Comparison of ENCODE assay signal across 8 cellular contexts in the genomic region with DNA sequence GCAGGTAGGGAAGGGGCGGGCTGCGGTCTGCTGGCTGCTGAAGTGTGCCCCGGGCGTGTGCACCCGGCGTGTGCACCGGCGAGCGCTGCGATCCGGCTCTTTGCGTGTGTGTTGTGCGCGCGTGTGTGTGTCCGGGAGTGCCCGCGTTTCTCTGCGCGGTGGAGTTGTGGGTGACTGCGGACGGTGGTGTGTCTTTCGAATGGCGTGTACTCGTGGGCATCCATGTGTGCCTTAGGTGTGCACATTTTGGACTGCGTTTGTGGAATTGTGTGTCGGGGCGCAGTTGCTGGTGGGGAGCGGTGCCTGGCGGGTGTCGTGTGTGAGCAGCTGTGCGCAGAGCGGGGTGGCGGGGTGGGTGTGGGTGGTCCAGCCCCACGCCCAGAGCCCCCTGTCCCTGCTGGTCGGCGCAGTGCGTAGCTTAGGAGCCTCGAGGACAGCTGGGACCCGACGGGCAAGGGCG. TPM values are rescaled to one million over a fixed set of nuclear protein-coding genes. Genes with fewer than 3 reads are reported as not detected.
DNase-seq lines count a peak whose midpoint lies in the region; ATAC-seq and TF ChIP-seq lines count a peak whose summit lies in the region.

No MANE protein-coding gene starts in this region.

- WGBS in SK-N-SH (ENCODE audit: low lambda C conversion rate) = 2% methylated on average over 23 of the region's 42 CpGs

- H3K27me3 ChIP-seq in Caco-2 (replicated peaks; ENCODE audit: control insufficient read depth, insufficient read depth, low read length) (no peaks in the 10 kb centered on the region), SK-N-SH (ENCODE audit: insufficient read depth) (no peaks in the 10 kb centered on the region)
- no peaks in the 10 kb centered on the region for H3K27me3 ChIP-seq in naive thymus-derived CD4-positive, alpha-beta T cell (ENCODE audit: control insufficient read depth in 2 of 2, insufficient read depth in 2 of 2, low read length in 2 of 2)

- intact Hi-C loops in Caco-2 (cut with micrococcal nuclease; ENCODE audit: unreplicated experiment) = loop anchor here (1.0 to 10.0 kb wide), 3 partner anchors 19 to 132 kb away; no protein-coding TSS in a partner anchor
- intact Hi-C loops in naive thymus-derived CD4-positive, alpha-beta T cell (cut with micrococcal nuclease) = loop anchor here (2.0 to 10.0 kb wide), 10 partner anchors 32 to 880 kb away; a partner anchor contains a TSS

- no TSS peak for BruUV-seq in Caco-2 (replicated peaks; lab: Mats Ljungman, UMichigan)

- H3K36me3 ChIP-seq in Caco-2 (ENCODE audit: control insufficient read depth, insufficient read depth, low read length) = no peaks in the 10 kb centered on the region
- no peaks in the 10 kb centered on the region for H3K36me3 ChIP-seq in SK-N-SH (replicated peaks in 1 of 2; ENCODE audit: control insufficient read depth in 1 of 2, insufficient read depth in 2 of 2, low read length in 1 of 2)
- H3K36me3 ChIP-seq in naive thymus-derived CD4-positive, alpha-beta T cell (ENCODE audit: control insufficient read depth in 2 of 3, insufficient read depth in 3 of 3, low read length in 3 of 3) = no peaks in the 10 kb centered on the region

- TF ChIP-seq RAD21 in SK-N-SH (IDR thresholded peaks at IDR 0.05; ENCODE audit: low read length) = no peak

- peak overlapping the region; percentile 98 for H3K4me2 ChIP-seq in SK-N-SH

- DNase-seq in Caco-2 = no peak
- no peak for DNase-seq in SK-N-SH
- DNase-seq in effector memory CD8-positive, alpha-beta T cell = peak in 2 of 3 experiments; percentile 8 to 20
- peak in 3 of 9 donors; percentile 14 to 40 (median 27) for DNase-seq in naive thymus-derived CD4-positive, alpha-beta T cell
- no peak for DNase-seq in GM19238 (ENCODE audit: insufficient read length, low spot score)
- DNase-seq in HuH-7 (ENCODE audit: low spot score) = no peak
- DNase-seq in CD1c-positive myeloid dendritic cell (ENCODE audit: extremely low spot score) = no peak

- H3K9me2 ChIP-seq in SK-N-SH = no peaks in the 10 kb centered on the region

- TF ChIP-seq EP300 in SK-N-SH (IDR thresholded peaks at IDR 0.05; ENCODE audit: borderline replicate concordance in 1 of 2, low read depth in 1 of 2, low read length in 1 of 2) = no peak

- H3K9me3 ChIP-seq in Caco-2 = no peaks in the 10 kb centered on the region
- H3K9me3 ChIP-seq in SK-N-SH = no peaks in the 10 kb centered on the region
- H3K9me3 ChIP-seq in naive thymus-derived CD4-positive, alpha-beta T cell (ENCODE audit: control insufficient read depth in 2 of 3, low read length in 3 of 3) = no peaks in the 10 kb centered on the region

- peaks cover 23% of the 10 kb centered on the region for H3K4me1 ChIP-seq in Caco-2
- peaks cover 7 to 56% of the 10 kb centered on the region in 2 experiments for H3K4me1 ChIP-seq in SK-N-SH (ENCODE audit: control insufficient read depth in 1 of 2, insufficient read depth in 2 of 2, low read depth in 1 of 2, low read length in 1 of 2)
- peaks cover 42 to 57% of the 10 kb centered on the region in 2 donors for H3K4me1 ChIP-seq in naive thymus-derived CD4-positive, alpha-beta T cell (ENCODE audit: control insufficient read depth in 2 of 2, insufficient read depth in 2 of 2, low read length in 2 of 2)

- peaks cover 35% of the 10 kb centered on the region for H3K79me2 ChIP-seq in SK-N-SH (ENCODE audit: insufficient read depth)

- H3K9me3 Mint-ChIP-seq in Caco-2 (ENCODE audit: unreplicated experiment) = peaks cover 8% of the 10 kb centered on the region
- H3K9me3 Mint-ChIP-seq in effector memory CD8-positive, alpha-beta T cell = no peaks in the 10 kb centered on the region
- peaks cover 0 to 2% (median 0%) of the 10 kb centered on the region in 11 donors for H3K9me3 Mint-ChIP-seq in naive thymus-derived CD4-positive, alpha-beta T cell

- peaks cover 26% of the 10 kb centered on the region for H4K20me1 ChIP-seq in SK-N-SH (ENCODE audit: insufficient read depth)

- peak overlapping the region; percentile 15 to 80; a peak in 3 of 4 replicates for H3K27ac ChIP-seq in SK-N-SH (ENCODE audit: low read depth in 2 of 2, low read length in 1 of 2)
- H3K27ac ChIP-seq in naive thymus-derived CD4-positive, alpha-beta T cell (ENCODE audit: low read depth, low read length) = peak overlapping the region; percentile 78

- peak overlapping the region; percentile 94 for H3K4me3 Mint-ChIP-seq in Caco-2 (ENCODE audit: unreplicated experiment)
- peak overlapping the region; percentile 85 to 88 for H3K4me3 Mint-ChIP-seq in effector memory CD8-positive, alpha-beta T cell
- H3K4me3 Mint-ChIP-seq in naive thymus-derived CD4-positive, alpha-beta T cell = peak overlapping the region; percentile 89 to 100 (median 99)

- H3K4me1 Mint-ChIP-seq in Caco-2 (ENCODE audit: low read depth, unreplicated experiment) = peaks cover 20% of the 10 kb centered on the region
- peaks cover 47% of the 10 kb centered on the region in 2 donors for H3K4me1 Mint-ChIP-seq in effector memory CD8-positive, alpha-beta T cell (ENCODE audit: low read depth in 2 of 2)
- peaks cover 43 to 77% (median 66%) of the 10 kb centered on the region in 7 donors for H3K4me1 Mint-ChIP-seq in naive thymus-derived CD4-positive, alpha-beta T cell

- peak overlapping the region; percentile 66 for H3K9ac ChIP-seq in SK-N-SH

- peaks cover 11% of the 10 kb centered on the region for H3K36me3 Mint-ChIP-seq in Caco-2 (ENCODE audit: insufficient read depth, unreplicated experiment)
- peaks cover 3% of the 10 kb centered on the region for H3K36me3 Mint-ChIP-seq in effector memory CD8-positive, alpha-beta T cell (ENCODE audit: insufficient read depth)
- peaks cover 0 to 3% (median 0%) of the 10 kb centered on the region in 5 donors for H3K36me3 Mint-ChIP-seq in naive thymus-derived CD4-positive, alpha-beta T cell

- TF ChIP-seq CTCF in Caco-2 (IDR thresholded peaks at IDR 0.05; ENCODE audit: insufficient read depth in 1 of 2, low read depth in 1 of 2, low read length in 1 of 2, severe bottlenecking in 1 of 2, unreplicated experiment in 1 of 2) = no peak
- no peak for TF ChIP-seq CTCF in SK-N-SH (IDR thresholded peaks at IDR 0.05)

- CTCF ChIA-PET in Caco-2 (lab: Charles Lee) (interaction anchor here (0.9 to 3.7 kb wide), 12 partner anchors 11 to 179 kb away, joined by 3 to 48 read pairs (median 6); no protein-coding TSS in a partner anchor), SK-N-SH (lab: Yijun Ruan, JAX) (interaction anchor here (0.8 to 11.6 kb wide), 37 partner anchors 10 to 231 kb away, joined by 3 to 167 read pairs (median 6); a partner anchor contains a TSS)
- CTCF ChIA-PET in naive thymus-derived CD4-positive, alpha-beta T cell (lab: Charles Lee) = interaction anchor here (0.9 to 8.5 kb wide), 14 partner anchors 8 to 179 kb away, joined by 3 to 93 read pairs (median 5); a partner anchor contains a TSS

- POLR2A ChIA-PET in Caco-2 (lab: Charles Lee) = interaction anchor here (0.5 to 1.3 kb wide), 3 partner anchors 25 to 151 kb away, joined by 3 to 6 read pairs (median 5); no protein-coding TSS in a partner anchor
- POLR2A ChIA-PET in SK-N-SH (lab: Yijun Ruan, JAX) = interaction anchor here (0.7 to 1.9 kb wide), 9 partner anchors 16 to 174 kb away, joined by 3 to 10 read pairs (median 4); no protein-coding TSS in a partner anchor
- POLR2A ChIA-PET in naive thymus-derived CD4-positive, alpha-beta T cell (lab: Charles Lee) = interaction anchor here (0.5 to 7.1 kb wide), 11 partner anchors 19 to 455 kb away, joined by 3 to 150 read pairs (median 6); a partner anchor contains a TSS

- no peaks in the 10 kb centered on the region for H3K27me3 Mint-ChIP-seq in Caco-2 (ENCODE audit: insufficient read depth, unreplicated experiment)
- no peaks in the 10 kb centered on the region for H3K27me3 Mint-ChIP-seq in effector memory CD8-positive, alpha-beta T cell
- no peaks in the 10 kb centered on the region for H3K27me3 Mint-ChIP-seq in naive thymus-derived CD4-positive, alpha-beta T cell

- peaks cover 14% of the 10 kb centered on the region for H3F3A ChIP-seq in SK-N-SH (replicated peaks; ENCODE audit: insufficient read depth)

- H2AFZ ChIP-seq in SK-N-SH (ENCODE audit: low read depth) = peak overlapping the region; percentile 50

- H3K4me3 ChIP-seq in Caco-2 (ENCODE audit: low read depth, low read length) (peak overlapping the region; percentile 99), SK-N-SH (ENCODE audit: low read depth in 2 of 2, low read length in 1 of 2) (peak overlapping the region; percentile 64 to 80)
- H3K4me3 ChIP-seq in naive thymus-derived CD4-positive, alpha-beta T cell (ENCODE audit: low read length) = peak overlapping the region; percentile 72

- ATAC-seq in HG02588 (IDR thresholded peaks at IDR 0.05; ENCODE audit: unreplicated experiment) = peak; percentile 1
- peak; percentile 5 for ATAC-seq in effector memory CD8-positive, alpha-beta T cell (replicated peaks)
- peak; percentile 2 for ATAC-seq in naive thymus-derived CD4-positive, alpha-beta T cell

- peak overlapping the region; percentile 54 for H3K27ac Mint-ChIP-seq in Caco-2 (ENCODE audit: unreplicated experiment)
- H3K27ac Mint-ChIP-seq in effector memory CD8-positive, alpha-beta T cell = peak overlapping the region in 1 of 2 donors; percentile 81
- H3K27ac Mint-ChIP-seq in naive thymus-derived CD4-positive, alpha-beta T cell = peak overlapping the region; percentile 73 to 95 (median 92)

TF ChIP-seq in SK-N-SH, 30 proteins besides CTCF, POLR2A, EP300 and RAD21:
- TF ChIP-seq RFX5 (IDR thresholded peaks at IDR 0.05; ENCODE audit: low read length) (no peak), MXI1 (IDR thresholded peaks at IDR 0.05; ENCODE audit: low read depth, low read length) (peak; percentile 75), SIN3A (IDR thresholded peaks at IDR 0.05; ENCODE audit: borderline replicate concordance, low read depth, low read length) (0 out of 2 replicates have a peak, but pooled peaks have one; percentile 12)
- TF ChIP-seq, protein P1, sequence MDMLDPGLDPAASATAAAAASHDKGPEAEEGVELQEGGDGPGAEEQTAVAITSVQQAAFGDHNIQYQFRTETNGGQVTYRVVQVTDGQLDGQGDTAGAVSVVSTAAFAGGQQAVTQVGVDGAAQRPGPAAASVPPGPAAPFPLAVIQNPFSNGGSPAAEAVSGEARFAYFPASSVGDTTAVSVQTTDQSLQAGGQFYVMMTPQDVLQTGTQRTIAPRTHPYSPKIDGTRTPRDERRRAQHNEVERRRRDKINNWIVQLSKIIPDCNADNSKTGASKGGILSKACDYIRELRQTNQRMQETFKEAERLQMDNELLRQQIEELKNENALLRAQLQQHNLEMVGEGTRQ (IDR thresholded peaks at IDR 0.05; ENCODE audit: borderline replicate concordance, low read depth, low read length) = no peak

RNA-seq across cellular contexts. Expression of a gene that starts 0.5 kb away (rescaled TPM):
- total RNA-seq in Caco-2 (2022) = 26.3 and 26.9 TPM in 2 replicates
- polyA plus RNA-seq in SK-N-SH (2012; rRNA removed) = 34.6 and 77.0 TPM in 2 replicates
- polyA plus RNA-seq in SK-N-SH (2012; cell fraction: cytosol; rRNA removed) = 42.6 and 64.9 TPM in 2 replicates
- polyA plus RNA-seq in SK-N-SH (2012; cell fraction: nucleus; rRNA removed) = 45.4 and 53.6 TPM in 2 replicates
- 10 to 100 TPM; 44.9 to 90.5 (median 65.8) TPM for total RNA-seq in naive thymus-derived CD4-positive, alpha-beta T cell
- 100 to 1,000 TPM; 105 to 137 TPM for polyA plus RNA-seq in naive thymus-derived CD4-positive, alpha-beta T cell

Comparison
In these comparisons a context has a peak if more than half of its experiments do, and no peak if none do; other contexts are left out.
1. DNase-seq: peak in effector memory CD8-positive, alpha-beta T cell (2 of 3); none in Caco-2 (0 of 2), SK-N-SH (single experiment), GM19238 (single experiment), HuH-7 (single experiment) and CD1c-positive myeloid dendritic cell (single experiment).
2. Peak in every context shown above with its lines, with median percentiles within 50 percentile points of each other: H3K4me3 ChIP-seq, H3K4me3 Mint-ChIP-seq and ATAC-seq.